In the genomic region with DNA sequence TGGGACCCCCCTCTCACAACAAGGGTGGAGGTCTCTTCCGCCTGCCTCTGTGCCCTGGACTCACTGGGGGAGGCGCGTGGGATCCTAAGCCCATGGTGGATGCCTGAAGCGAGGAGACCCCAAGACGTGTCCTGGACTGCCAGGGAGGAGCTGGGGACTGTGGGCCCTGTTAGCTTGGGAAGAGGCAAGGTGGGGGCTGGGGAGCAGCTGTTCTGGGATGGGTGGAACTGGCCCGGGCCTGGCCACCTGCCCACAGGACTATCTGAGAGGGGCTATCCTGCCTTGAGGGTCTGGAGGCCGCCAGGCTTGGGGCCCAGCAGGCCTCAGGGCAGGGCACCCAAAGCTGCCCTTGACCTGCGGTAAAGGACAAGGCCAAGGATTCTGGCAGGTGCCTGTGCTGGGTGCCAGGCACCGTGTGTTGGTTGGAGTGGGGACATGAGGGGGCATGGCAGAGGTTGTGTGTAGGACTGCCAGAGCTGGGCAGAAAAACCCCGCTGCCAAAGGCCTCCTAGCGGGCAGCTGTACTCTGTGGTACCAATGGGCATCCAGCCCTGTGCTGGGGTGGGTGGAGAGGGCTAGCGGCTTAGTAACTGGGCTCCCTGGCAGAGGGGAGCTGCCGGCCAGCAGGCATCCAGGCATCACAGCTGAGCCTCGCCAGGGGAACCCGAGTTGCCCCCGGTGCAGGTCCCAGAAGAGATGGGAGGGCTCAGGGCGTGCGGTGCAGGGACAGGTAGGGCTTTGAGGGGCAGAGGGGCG, we compare ENCODE assay signal across 11 cellular contexts. TPM values are rescaled to one million over a fixed set of nuclear protein-coding genes. Genes with fewer than 3 reads are reported as not detected.
DNase-seq lines count a peak whose midpoint lies in the region; ATAC-seq and TF ChIP-seq lines count a peak whose summit lies in the region.
"Had no signal": no experiment of that assay in that cellular context is flagged by ENCODE, and none has a peak within 500 bp of the region (broad histone marks: within the 10 kb centered on the region; RNA-seq: fewer than 3 reads in every experiment).

No MANE protein-coding gene starts in this region.

- peak overlapping the region; percentile 84 for H3K27ac ChIP-seq in CD4-positive, CD25-positive, alpha-beta regulatory T cell (ENCODE audit: insufficient read depth, low read length, poor library complexity, severe bottlenecking)
- H3K27ac ChIP-seq: C4-2B had no signal

- H3K4me1 Mint-ChIP-seq in CD4-positive, CD25-positive, alpha-beta regulatory T cell = peaks cover 0 to 77% (median 29%) of the 10 kb centered on the region in 4 donors
- peaks cover 34% of the 10 kb centered on the region for H3K4me1 Mint-ChIP-seq in activated T-helper 2 cell treated with anti-CD3 and anti-CD28 coated beads, Interferon-gamma antibody, Interleukin-2, Interleukin-4, amounts not matched to agents 10 μg/mL and 5 μg/mL and 100 μg/mL, durations not matched to agents 14 hours and 24 hours and 36 hours (ENCODE audit: low read depth)
- peaks cover 49 to 73% (median 59%) of the 10 kb centered on the region in 3 donors for H3K4me1 Mint-ChIP-seq in naive B cell

- H3K27ac Mint-ChIP-seq in CD4-positive, CD25-positive, alpha-beta regulatory T cell = peak overlapping the region; percentile 96 to 99 (median 99)
- H3K27ac Mint-ChIP-seq in activated T-helper 2 cell treated with anti-CD3 and anti-CD28 coated beads, Interferon-gamma antibody, Interleukin-2, Interleukin-4, amounts not matched to agents 10 μg/mL and 5 μg/mL and 100 μg/mL, durations not matched to agents 14 hours and 24 hours and 36 hours = peak overlapping the region; percentile 99
- peak overlapping the region; percentile 97 to 100 (median 98) for H3K27ac Mint-ChIP-seq in naive B cell

- no peak for ATAC-seq in CD4-positive, CD25-positive, alpha-beta regulatory T cell (ENCODE audit: low read depth in 2 of 2)
- ATAC-seq in naive B cell (ENCODE audit: low read depth in 2 of 2) (no peak), HG03460 (IDR thresholded peaks at IDR 0.05; ENCODE audit: unreplicated experiment) (no peak)

- intact Hi-C loops in activated T-helper 2 cell treated with anti-CD3 and anti-CD28 coated beads, Interferon-gamma antibody, Interleukin-2, Interleukin-4, amounts not matched to agents 10 μg/mL and 5 μg/mL and 100 μg/mL, durations not matched to agents 14 hours and 24 hours and 36 hours (cut with micrococcal nuclease) = loop anchor here (1.0 to 2.0 kb wide), 5 partner anchors 15 to 1039 kb away; a partner anchor contains a TSS

- DNase-seq in CD4-positive, CD25-positive, alpha-beta regulatory T cell = peak in 2 of 3 donors; percentile 27 to 49
- DNase-seq in KG1 (lab: John Stamatoyannopoulos, UW) (peak; percentile 19), naive B cell (no peak), NCI-H748 treated with DMSO at 0.1 percent for 48 hours (lab: John Stamatoyannopoulos, UW) (no peak), GM20000 (ENCODE audit: low spot score) (no peak), NOMO-1 treated with DMSO at 0.1 percent for 48 hours (lab: John Stamatoyannopoulos, UW; ENCODE audit: unreplicated experiment) (no peak)
- DNase-seq in activated T-helper 2 cell treated with anti-CD3 and anti-CD28 coated beads, Interferon-gamma antibody, Interleukin-2, Interleukin-4, amounts not matched to agents 10 μg/mL and 5 μg/mL and 100 μg/mL, durations not matched to agents 14 hours and 24 hours and 36 hours (ENCODE audit: low spot score) = no peak
- DNase-seq: NCI-H1092 treated with DMSO at 0.1 percent for 48 hours had no signal

- H3K4me3 Mint-ChIP-seq in CD4-positive, CD25-positive, alpha-beta regulatory T cell = peak overlapping the region; percentile 99 to 100 (median 100)
- H3K4me3 Mint-ChIP-seq in activated T-helper 2 cell treated with anti-CD3 and anti-CD28 coated beads, Interferon-gamma antibody, Interleukin-2, Interleukin-4, amounts not matched to agents 10 μg/mL and 5 μg/mL and 100 μg/mL, durations not matched to agents 14 hours and 24 hours and 36 hours (ENCODE audit: low read depth) = peak overlapping the region; percentile 100
- peak overlapping the region; percentile 92 to 100 (median 99) for H3K4me3 Mint-ChIP-seq in naive B cell

- H3K4me1 ChIP-seq in CD4-positive, CD25-positive, alpha-beta regulatory T cell (ENCODE audit: control insufficient read depth, insufficient read depth, low read length, poor library complexity, severe bottlenecking) = peaks cover 88% of the 10 kb centered on the region

- no peaks in the 10 kb centered on the region for H3K27me3 ChIP-seq in CD4-positive, CD25-positive, alpha-beta regulatory T cell (ENCODE audit: control insufficient read depth, insufficient read depth, low read length)

- no peaks in the 10 kb centered on the region for H3K9me3 Mint-ChIP-seq in CD4-positive, CD25-positive, alpha-beta regulatory T cell
- H3K9me3 Mint-ChIP-seq in activated T-helper 2 cell treated with anti-CD3 and anti-CD28 coated beads, Interferon-gamma antibody, Interleukin-2, Interleukin-4, amounts not matched to agents 10 μg/mL and 5 μg/mL and 100 μg/mL, durations not matched to agents 14 hours and 24 hours and 36 hours = no peaks in the 10 kb centered on the region
- H3K9me3 Mint-ChIP-seq in naive B cell = no peaks in the 10 kb centered on the region

- peaks cover 3% of the 10 kb centered on the region for H3K36me3 ChIP-seq in CD4-positive, CD25-positive, alpha-beta regulatory T cell (ENCODE audit: control insufficient read depth, insufficient read depth, low read length)

- H3K4me3 ChIP-seq in CD4-positive, CD25-positive, alpha-beta regulatory T cell (ENCODE audit: low read depth, low read length) = peak overlapping the region; percentile 81

- H3K27me3 Mint-ChIP-seq in CD4-positive, CD25-positive, alpha-beta regulatory T cell = peaks cover 7% of the 10 kb centered on the region
- H3K27me3 Mint-ChIP-seq in activated T-helper 2 cell treated with anti-CD3 and anti-CD28 coated beads, Interferon-gamma antibody, Interleukin-2, Interleukin-4, amounts not matched to agents 10 μg/mL and 5 μg/mL and 100 μg/mL, durations not matched to agents 14 hours and 24 hours and 36 hours (ENCODE audit: low read depth) = no peaks in the 10 kb centered on the region
- no peaks in the 10 kb centered on the region for H3K27me3 Mint-ChIP-seq in naive B cell

- no peak for TF ChIP-seq CTCF in GM20000 (IDR thresholded peaks at IDR 0.05; ENCODE audit: extremely low read depth, missing control alignments)

- H3K9me3 ChIP-seq in CD4-positive, CD25-positive, alpha-beta regulatory T cell (ENCODE audit: control insufficient read depth in 2 of 2, low read length in 2 of 2) = no peaks in the 10 kb centered on the region

- H3K36me3 Mint-ChIP-seq in CD4-positive, CD25-positive, alpha-beta regulatory T cell = peaks cover 4% of the 10 kb centered on the region
- H3K36me3 Mint-ChIP-seq in activated T-helper 2 cell treated with anti-CD3 and anti-CD28 coated beads, Interferon-gamma antibody, Interleukin-2, Interleukin-4, amounts not matched to agents 10 μg/mL and 5 μg/mL and 100 μg/mL, durations not matched to agents 14 hours and 24 hours and 36 hours (ENCODE audit: low read depth) = peaks cover 27% of the 10 kb centered on the region
- peaks cover 0 to 8% of the 10 kb centered on the region in 2 donors for H3K36me3 Mint-ChIP-seq in naive B cell

RNA-seq across cellular contexts. Expression of a gene that starts 0.7 kb away (rescaled TPM):
- 453 TPM for total RNA-seq in CD4-positive, CD25-positive, alpha-beta regulatory T cell
- polyA plus RNA-seq in CD4-positive, CD25-positive, alpha-beta regulatory T cell = 100 to 1,000 TPM; 381 to 514 (median 444) TPM
- total RNA-seq in activated T-helper 2 cell treated with anti-CD3 and anti-CD28 coated beads, Interferon-gamma antibody, Interleukin-2, Interleukin-4, amounts not matched to agents 10 μg/mL and 5 μg/mL and 100 μg/mL, durations not matched to agents 14 hours and 24 hours and 36 hours = 442 and 449 TPM in 2 replicates
- polyA plus RNA-seq in naive B cell (ENCODE audit: low read depth in 6 of 6) = 100 to 1,000 TPM; 342 to 587 (median 422) TPM
- total RNA-seq: pulmonary artery endothelial cell had no signal

RNA-seq across cellular contexts. Expression of a gene that starts 14.8 kb away (rescaled TPM):
- not detected for total RNA-seq in CD4-positive, CD25-positive, alpha-beta regulatory T cell
- not detected for polyA plus RNA-seq in CD4-positive, CD25-positive, alpha-beta regulatory T cell
- total RNA-seq in activated T-helper 2 cell treated with anti-CD3 and anti-CD28 coated beads, Interferon-gamma antibody, Interleukin-2, Interleukin-4, amounts not matched to agents 10 μg/mL and 5 μg/mL and 100 μg/mL, durations not matched to agents 14 hours and 24 hours and 36 hours = 0.27 TPM in 1 of 2 replicates, not detected in the other
- polyA plus RNA-seq in naive B cell (ENCODE audit: low read depth in 6 of 6) = 10 to 100 TPM in 2 of 6 donors, 1 to 10 TPM in 4; 3.9 to 12.2 (median 7.2) TPM
- total RNA-seq: pulmonary artery endothelial cell had no signal

RNA-seq across cellular contexts. Expression of a gene that starts 18.8 kb away (rescaled TPM):
- not detected for total RNA-seq in CD4-positive, CD25-positive, alpha-beta regulatory T cell
- not detected for polyA plus RNA-seq in CD4-positive, CD25-positive, alpha-beta regulatory T cell
- total RNA-seq in activated T-helper 2 cell treated with anti-CD3 and anti-CD28 coated beads, Interferon-gamma antibody, Interleukin-2, Interleukin-4, amounts not matched to agents 10 μg/mL and 5 μg/mL and 100 μg/mL, durations not matched to agents 14 hours and 24 hours and 36 hours = not detected in 2 replicates
- not detected for polyA plus RNA-seq in naive B cell (ENCODE audit: low read depth in 6 of 6)
- total RNA-seq: pulmonary artery endothelial cell had no signal

RNA-seq across cellular contexts. Expression of a gene that starts 38.1 kb away (rescaled TPM):
- not detected for total RNA-seq in CD4-positive, CD25-positive, alpha-beta regulatory T cell
- polyA plus RNA-seq in CD4-positive, CD25-positive, alpha-beta regulatory T cell = under 1 TPM in 3 of 4 donors, not detected in 1; 0.06 to 0.09 (median 0.08) TPM
- total RNA-seq in activated T-helper 2 cell treated with anti-CD3 and anti-CD28 coated beads, Interferon-gamma antibody, Interleukin-2, Interleukin-4, amounts not matched to agents 10 μg/mL and 5 μg/mL and 100 μg/mL, durations not matched to agents 14 hours and 24 hours and 36 hours = 0.05 TPM in 1 of 2 replicates, not detected in the other
- polyA plus RNA-seq in naive B cell (ENCODE audit: low read depth in 6 of 6) = under 1 TPM in 4 of 6 donors, not detected in 2; 0.08 to 0.44 (median 0.16) TPM
- total RNA-seq: pulmonary artery endothelial cell had no signal

Comparison
In these comparisons a context has a peak if more than half of its experiments do, and no peak if none do; other contexts are left out.
1. DNase-seq: peak in CD4-positive, CD25-positive, alpha-beta regulatory T cell (2 of 3) and KG1 (single experiment); none in activated T-helper 2 cell treated with anti-CD3 and anti-CD28 coated beads, Interferon-gamma antibody, Interleukin-2, Interleukin-4, amounts not matched to agents 10 μg/mL and 5 μg/mL and 100 μg/mL, durations not matched to agents 14 hours and 24 hours and 36 hours (single experiment), naive B cell (single experiment), NCI-H748 treated with DMSO at 0.1 percent for 48 hours (single experiment), GM20000 (single experiment) and NOMO-1 treated with DMSO at 0.1 percent for 48 hours (single experiment).
2. Peak in every context shown above with its lines, with median percentiles within 50 percentile points of each other: H3K27ac Mint-ChIP-seq and H3K4me3 Mint-ChIP-seq.